24 cellular contexts compared by ENCODE assay signal in the genomic region with DNA sequence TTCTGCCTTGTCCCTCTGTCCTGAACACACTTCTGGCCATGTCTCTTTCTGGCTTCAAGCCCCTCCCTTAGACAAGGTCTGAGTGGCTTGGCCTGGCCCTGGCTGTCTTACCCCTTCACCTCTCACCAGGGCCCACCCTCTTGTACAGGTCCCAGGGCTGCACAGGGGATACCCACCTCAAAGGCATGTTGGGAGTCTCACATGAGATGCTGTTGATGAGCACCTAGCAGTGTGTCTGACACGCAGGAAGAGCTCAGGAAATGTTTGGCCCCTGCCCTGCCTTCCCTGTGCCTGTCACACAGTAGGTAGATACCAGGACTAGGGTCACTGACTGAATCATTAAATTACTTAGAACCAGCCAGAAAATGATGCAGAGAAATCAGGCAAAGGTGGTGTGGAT. TPM values are rescaled to one million over a fixed set of nuclear protein-coding genes. Genes with fewer than 3 reads are reported as not detected.
A peak's percentile ranks its signal among the peaks of the same experiment; 100 is the strongest.
DNase-seq lines count a peak whose midpoint lies in the region; ATAC-seq and TF ChIP-seq lines count a peak whose summit lies in the region.
"Had no signal": no experiment of that assay in that cellular context is flagged by ENCODE, and none has a peak within 500 bp of the region (broad histone marks: within the 10 kb centered on the region; RNA-seq: fewer than 3 reads in every experiment).

No MANE protein-coding gene starts in this region.

- H4K5ac ChIP-seq in mesendoderm (ENCODE audit: low read length), result no peak overlapping the region

- H3K4me1 ChIP-seq in lower lobe of right lung (peaks cover 17% of the 10 kb centered on the region), hepatocyte (ENCODE audit: insufficient read depth) (no peaks in the 10 kb centered on the region), mesendoderm (ENCODE audit: control insufficient read depth, low read depth, low read length) (no peaks in the 10 kb centered on the region)
- H3K4me1 ChIP-seq: breast epithelium had no signal

- POLR2A ChIA-PET in activated CD4-positive, alpha-beta memory T cell treated with anti-CD3 and anti-CD28 coated beads, Interleukin-2, amount 10 ng/mL, durations not matched to agents 7 days and 5 days (lab: Charles Lee), result interaction anchor here (1.0 kb wide), 1 partner anchor 25 kb away, joined by 3 read pairs; no protein-coding TSS in a partner anchor

- no peaks in the 10 kb centered on the region for H3K9me2 ChIP-seq in hepatocyte (replicated peaks; ENCODE audit: insufficient read depth)

- H3K56ac ChIP-seq in mesendoderm (ENCODE audit: low read length), result no peak overlapping the region

- no peak overlapping the region for H4K8ac ChIP-seq in mesendoderm (ENCODE audit: low read depth, low read length)

- ATAC-seq in activated T-cell treated with anti-CD3 and anti-CD28 coated beads, Interleukin-2, amount 50 U/mL, for 72 hours (replicated peaks in 1 of 2), result no peak
- ATAC-seq in lower lobe of right lung, result no peak
- peak; percentile 33 for ATAC-seq in stimulated activated effector memory CD8-positive, alpha-beta T cell treated with anti-CD3 and anti-CD28 coated beads, Interleukin-12 subunit alpha, Interleukin-12 subunit beta, amount 100 ng/mL, for 72 hours
- ATAC-seq: HCT116, K562, Panc1 had no signal

- H3K27me3 Mint-ChIP-seq in activated T-cell treated with anti-CD3 and anti-CD28 coated beads, Interleukin-2, amount 50 U/mL, for 72 hours (ENCODE audit: low read depth), result no peaks in the 10 kb centered on the region
- no peaks in the 10 kb centered on the region for H3K27me3 Mint-ChIP-seq in activated CD4-positive, alpha-beta memory T cell treated with anti-CD3 and anti-CD28 coated beads, Interleukin-2, amount 10 ng/mL, durations not matched to agents 7 days and 5 days
- H3K27me3 Mint-ChIP-seq: activated B cell treated with CpG ODN at 0.5 μM for 24 hours had no signal

- H3K36me3 ChIP-seq in lower lobe of right lung (peaks cover 41% of the 10 kb centered on the region), hepatocyte (replicated peaks; ENCODE audit: insufficient read depth, low read depth) (no peaks in the 10 kb centered on the region), mesendoderm (ENCODE audit: control insufficient read depth, insufficient read depth, low read length) (no peaks in the 10 kb centered on the region)
- H3K36me3 ChIP-seq: breast epithelium had no signal

- no peaks in the 10 kb centered on the region for H3K9me3 Mint-ChIP-seq in activated T-cell treated with anti-CD3 and anti-CD28 coated beads, Interleukin-2, amount 50 U/mL, for 72 hours
- H3K9me3 Mint-ChIP-seq in activated CD4-positive, alpha-beta memory T cell treated with anti-CD3 and anti-CD28 coated beads, Interleukin-2, amount 10 ng/mL, durations not matched to agents 7 days and 5 days, result no peaks in the 10 kb centered on the region
- H3K9me3 Mint-ChIP-seq in stimulated activated effector memory CD8-positive, alpha-beta T cell treated with anti-CD3 and anti-CD28 coated beads, Interleukin-12 subunit alpha, Interleukin-12 subunit beta, amount 100 ng/mL, for 72 hours, result no peaks in the 10 kb centered on the region
- H3K9me3 Mint-ChIP-seq: activated B cell treated with CpG ODN at 0.5 μM for 24 hours had no signal

- H3K4ac ChIP-seq in mesendoderm (ENCODE audit: low read depth, low read length), result no peak overlapping the region

- no peak overlapping the region for H3K18ac ChIP-seq in mesendoderm (ENCODE audit: low read length)

- H3K9ac ChIP-seq in mesendoderm (ENCODE audit: low read length), result no peak overlapping the region

- no peak overlapping the region for H3K4me3 Mint-ChIP-seq in activated T-cell treated with anti-CD3 and anti-CD28 coated beads, Interleukin-2, amount 50 U/mL, for 72 hours
- H3K4me3 Mint-ChIP-seq in activated CD4-positive, alpha-beta memory T cell treated with anti-CD3 and anti-CD28 coated beads, Interleukin-2, amount 10 ng/mL, durations not matched to agents 7 days and 5 days, result no peak overlapping the region
- peak overlapping the region; percentile 2 for H3K4me3 Mint-ChIP-seq in stimulated activated effector memory CD8-positive, alpha-beta T cell treated with anti-CD3 and anti-CD28 coated beads, Interleukin-12 subunit alpha, Interleukin-12 subunit beta, amount 100 ng/mL, for 72 hours
- H3K4me3 Mint-ChIP-seq: activated B cell treated with CpG ODN at 0.5 μM for 24 hours had no signal

- peaks cover 15% of the 10 kb centered on the region for H3K79me1 ChIP-seq in mesendoderm (ENCODE audit: low read length)

- peak overlapping the region; percentile 2 for H3K27ac Mint-ChIP-seq in activated T-cell treated with anti-CD3 and anti-CD28 coated beads, Interleukin-2, amount 50 U/mL, for 72 hours
- peak overlapping the region; percentile 75 for H3K27ac Mint-ChIP-seq in activated CD4-positive, alpha-beta memory T cell treated with anti-CD3 and anti-CD28 coated beads, Interleukin-2, amount 10 ng/mL, durations not matched to agents 7 days and 5 days
- peak overlapping the region; percentile 95 for H3K27ac Mint-ChIP-seq in stimulated activated effector memory CD8-positive, alpha-beta T cell treated with anti-CD3 and anti-CD28 coated beads, Interleukin-12 subunit alpha, Interleukin-12 subunit beta, amount 100 ng/mL, for 72 hours
- H3K27ac Mint-ChIP-seq: activated B cell treated with CpG ODN at 0.5 μM for 24 hours had no signal

- TF ChIP-seq CTCF in lower lobe of right lung (IDR thresholded peaks at IDR 0.05) (no peak), hepatocyte (IDR thresholded peaks at IDR 0.05; ENCODE audit: poor library complexity) (no peak)

- DNase-seq in activated T-cell treated with anti-CD3 and anti-CD28 coated beads, Interleukin-2, amount 50 U/mL, for 72 hours, result no peak
- DNase-seq in activated T-cell treated with anti-CD3 and anti-CD28 coated beads for 4 hours (no peak), lower lobe of right lung (no peak), hepatocyte (ENCODE audit: low spot score) (no peak), mesendoderm (no peak)
- no peak for DNase-seq in activated CD4-positive, alpha-beta memory T cell treated with anti-CD3 and anti-CD28 coated beads, Interleukin-2, amount 10 ng/mL, durations not matched to agents 7 days and 5 days
- DNase-seq in stimulated activated effector memory CD8-positive, alpha-beta T cell treated with anti-CD3 and anti-CD28 coated beads, Interleukin-12 subunit alpha, Interleukin-12 subunit beta, amount 100 ng/mL, for 72 hours (ENCODE audit: low spot score in 2 of 2), result no peak
- DNase-seq in stimulated activated CD4-positive, alpha-beta T cell treated with anti-CD3 and anti-CD28 coated beads, Interleukin-12 subunit alpha, Interleukin-12 subunit beta, amount 100 ng/mL, for 4 hours, result no peak
- DNase-seq: ACHN; activated B cell treated with CpG ODN at 0.5 μM for 24 hours; dermis blood vessel endothelial cell; DMS53; kidney glomerular epithelial cell; midbrain; NCI-H2029; nucleus accumbens; stimulated activated CD8-positive, alpha-beta memory T cell treated with anti-CD3 and anti-CD28 coated beads, Interleukin-4, amount 100 ng/mL, for 48 hours had no signal

- H3K9me3 ChIP-seq in lower lobe of right lung (no peaks in the 10 kb centered on the region), hepatocyte (ENCODE audit: low read depth) (no peaks in the 10 kb centered on the region)
- H3K9me3 ChIP-seq: breast epithelium had no signal

- peak overlapping the region; percentile 6 for H3K27ac ChIP-seq in lower lobe of right lung
- no peak overlapping the region for H3K27ac ChIP-seq in hepatocyte
- H3K27ac ChIP-seq in mesendoderm (ENCODE audit: low read depth, low read length), result no peak overlapping the region

- no peak overlapping the region for H3K4me2 ChIP-seq in hepatocyte
- no peak overlapping the region for H3K4me2 ChIP-seq in mesendoderm (ENCODE audit: low read length)

- no peak overlapping the region for H2BK5ac ChIP-seq in mesendoderm (ENCODE audit: low read length)

- H3K79me2 ChIP-seq in hepatocyte (peaks cover 71% of the 10 kb centered on the region), mesendoderm (ENCODE audit: control insufficient read depth, insufficient read depth, low read length) (no peaks in the 10 kb centered on the region)

- H3K27me3 ChIP-seq in lower lobe of right lung (ENCODE audit: low read depth) (no peaks in the 10 kb centered on the region), hepatocyte (no peaks in the 10 kb centered on the region), mesendoderm (ENCODE audit: insufficient read depth, low read length, poor library complexity) (no peaks in the 10 kb centered on the region)
- H3K27me3 ChIP-seq: breast epithelium had no signal

- no peaks in the 10 kb centered on the region for H3K36me3 Mint-ChIP-seq in activated T-cell treated with anti-CD3 and anti-CD28 coated beads, Interleukin-2, amount 50 U/mL, for 72 hours (ENCODE audit: insufficient read depth in 2 of 2)
- H3K36me3 Mint-ChIP-seq in activated CD4-positive, alpha-beta memory T cell treated with anti-CD3 and anti-CD28 coated beads, Interleukin-2, amount 10 ng/mL, durations not matched to agents 7 days and 5 days (ENCODE audit: low read depth), result peaks cover 3% of the 10 kb centered on the region
- no peaks in the 10 kb centered on the region for H3K36me3 Mint-ChIP-seq in stimulated activated effector memory CD8-positive, alpha-beta T cell treated with anti-CD3 and anti-CD28 coated beads, Interleukin-12 subunit alpha, Interleukin-12 subunit beta, amount 100 ng/mL, for 72 hours

- intact Hi-C loops in lower lobe of right lung (cut with DNase I), result no loop called here

- no peak overlapping the region for H2BK15ac ChIP-seq in mesendoderm (replicated peaks; ENCODE audit: low read depth)

- peaks cover 19% of the 10 kb centered on the region for H3K4me1 Mint-ChIP-seq in activated T-cell treated with anti-CD3 and anti-CD28 coated beads, Interleukin-2, amount 50 U/mL, for 72 hours (ENCODE audit: low read depth)
- H3K4me1 Mint-ChIP-seq in activated CD4-positive, alpha-beta memory T cell treated with anti-CD3 and anti-CD28 coated beads, Interleukin-2, amount 10 ng/mL, durations not matched to agents 7 days and 5 days, result peaks cover 20% of the 10 kb centered on the region
- peaks cover 48% of the 10 kb centered on the region for H3K4me1 Mint-ChIP-seq in stimulated activated effector memory CD8-positive, alpha-beta T cell treated with anti-CD3 and anti-CD28 coated beads, Interleukin-12 subunit alpha, Interleukin-12 subunit beta, amount 100 ng/mL, for 72 hours

- peaks cover 75% of the 10 kb centered on the region for H4K20me1 ChIP-seq in hepatocyte (ENCODE audit: insufficient read depth, poor library complexity, severe bottlenecking)

- CTCF ChIA-PET in activated CD4-positive, alpha-beta memory T cell treated with anti-CD3 and anti-CD28 coated beads, Interleukin-2, amount 10 ng/mL, durations not matched to agents 7 days and 5 days (lab: Charles Lee), result interaction anchor here (1.2 to 1.9 kb wide), 3 partner anchors 23 to 146 kb away, joined by 4 to 8 read pairs (median 6); no protein-coding TSS in a partner anchor

- no peak overlapping the region for H2AFZ ChIP-seq in hepatocyte

- H2AK5ac ChIP-seq in mesendoderm (ENCODE audit: low read length), result no peak overlapping the region

- H3K23ac ChIP-seq in mesendoderm (ENCODE audit: low read length), result no peak overlapping the region

- H2BK120ac ChIP-seq in mesendoderm (ENCODE audit: low read depth, low read length), result no peak overlapping the region

- 85% methylated on average over 1 of the region's 1 CpG for WGBS in hepatocyte (ENCODE audit: low lambda C conversion rate, missing lambda C conversion rate)
- WGBS in mesendoderm (ENCODE audit: extremely low coverage, insufficient coverage, low lambda C conversion rate), result no CpG with 5 or more reads among the region's 1 CpG

- no peak overlapping the region for H3K4me3 ChIP-seq in lower lobe of right lung
- H3K4me3 ChIP-seq in hepatocyte, result no peak overlapping the region
- no peak overlapping the region for H3K4me3 ChIP-seq in mesendoderm (ENCODE audit: low read length)
- H3K4me3 ChIP-seq: breast epithelium, K562 had no signal

RNA-seq across cellular contexts. Expression of a gene that starts 16.6 kb away (rescaled TPM):
- 10 to 100 TPM; 16.9 to 23.9 TPM for total RNA-seq in activated T-cell treated with anti-CD3 and anti-CD28 coated beads, Interleukin-2, amount 50 U/mL, for 72 hours
- 10 to 100 TPM; 18.1 to 18.7 TPM for total RNA-seq in activated CD4-positive, alpha-beta memory T cell treated with anti-CD3 and anti-CD28 coated beads, Interleukin-2, amount 10 ng/mL, durations not matched to agents 7 days and 5 days
- total RNA-seq in lower lobe of right lung (30.7 TPM), hepatocyte (22.5 and 29.1 TPM in 2 replicates)
- polyA plus RNA-seq in hepatocyte, result 54.3 and 55.0 TPM in 2 replicates
- 25.3 TPM for polyA plus RNA-seq in mesendoderm (2013, experiment 1 of 2)
- 25.7 TPM for polyA plus RNA-seq in mesendoderm (2013, experiment 2 of 2)

RNA-seq across cellular contexts. Expression of a gene that starts 48.0 kb away (rescaled TPM):
- not detected for total RNA-seq in activated T-cell treated with anti-CD3 and anti-CD28 coated beads, Interleukin-2, amount 50 U/mL, for 72 hours
- not detected for total RNA-seq in activated CD4-positive, alpha-beta memory T cell treated with anti-CD3 and anti-CD28 coated beads, Interleukin-2, amount 10 ng/mL, durations not matched to agents 7 days and 5 days
- total RNA-seq in lower lobe of right lung (not detected), hepatocyte (not detected in 2 replicates)
- polyA plus RNA-seq in hepatocyte, result not detected in 2 replicates
- not detected for polyA plus RNA-seq in mesendoderm (2013, experiment 1 of 2)
- polyA plus RNA-seq in mesendoderm (2013, experiment 2 of 2), result not detected
- total RNA-seq: activated B cell treated with CpG ODN at 0.5 μM for 24 hours, breast epithelium, dermis blood vessel endothelial cell, fibroblast of villous mesenchyme, K562, renal cortical epithelial cell, SK-MEL-5 had no signal
- polyA plus RNA-seq: K562 had no signal

Comparison
In these comparisons a context has a peak if more than half of its experiments do, and no peak if none do; other contexts are left out.
1. H3K27ac Mint-ChIP-seq: peak in every context shown above with its lines; median percentile 95 in stimulated activated effector memory CD8-positive, alpha-beta T cell treated with anti-CD3 and anti-CD28 coated beads, Interleukin-12 subunit alpha, Interleukin-12 subunit beta, amount 100 ng/mL, for 72 hours; 75 in activated CD4-positive, alpha-beta memory T cell treated with anti-CD3 and anti-CD28 coated beads, Interleukin-2, amount 10 ng/mL, durations not matched to agents 7 days and 5 days; 2 in activated T-cell treated with anti-CD3 and anti-CD28 coated beads, Interleukin-2, amount 50 U/mL, for 72 hours.